In the genomic region with DNA sequence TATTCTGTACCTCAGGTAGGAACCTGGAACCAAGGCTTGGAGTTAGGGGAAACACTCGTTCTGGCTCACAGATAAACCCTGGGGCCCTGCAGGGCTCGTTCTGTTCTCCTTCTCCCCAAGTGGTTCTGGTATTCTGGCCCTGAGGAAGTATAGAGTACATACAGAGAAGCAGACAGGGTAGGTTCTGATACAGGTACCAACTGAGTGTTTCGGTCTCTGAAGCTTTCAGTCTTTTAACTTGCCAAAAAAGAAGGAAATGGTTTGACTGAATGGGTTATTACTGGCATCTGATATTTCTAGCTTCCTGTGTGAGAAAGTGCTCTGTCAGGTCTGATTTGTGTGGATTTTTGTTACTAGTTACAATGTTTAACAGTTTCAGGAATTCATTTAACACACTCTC, we compare ENCODE assay signal across 19 cellular contexts.
DNase-seq lines count a peak whose midpoint lies in the region; ATAC-seq and TF ChIP-seq lines count a peak whose summit lies in the region.
"Had no signal": no experiment of that assay in that cellular context is flagged by ENCODE, and none has a peak within 500 bp of the region (broad histone marks: within the 10 kb centered on the region; RNA-seq: fewer than 3 reads in every experiment).

No MANE protein-coding gene starts in this region.

- DNase-seq in GM12865 (ENCODE audit: low read depth) (peak; percentile 62), memory B cell (ENCODE audit: low spot score in 2 of 2) (no peak), NCI-H2029 treated with DMSO at 0.1 percent for 48 hours (lab: John Stamatoyannopoulos, UW) (no peak)
- DNase-seq in activated CD4-positive, alpha-beta T cell treated with anti-CD3 and anti-CD28 coated beads, Interleukin-2, amount 50 U/mL, for 4 hours, result no peak
- DNase-seq in stimulated activated naive CD4-positive, alpha-beta T cell treated with Interleukin-2 at 50 U/mL for 16 hours (lab: John Stamatoyannopoulos, UW), result no peak
- DNase-seq: Caco-2, DMS153, EL, MV-4-11, NCI-H1417, NCI-H187 treated with DMSO at 0.1 percent for 48 hours, NCI-H510A treated with DMSO at 0.1 percent for 48 hours, NCI-H82, PC-3, T-helper 2 cell had no signal

- H3K4me3 ChIP-seq in GM12865 (ENCODE audit: low read depth, low read length), result no peak overlapping the region
- H3K4me3 ChIP-seq: K562 had no signal

- H3K4me3 Mint-ChIP-seq in memory B cell, result no peak overlapping the region
- H3K4me3 Mint-ChIP-seq: CD14-positive monocyte had no signal

- peaks cover 11% of the 10 kb centered on the region for H3K36me3 Mint-ChIP-seq in memory B cell

- no peaks in the 10 kb centered on the region for H3K9me3 Mint-ChIP-seq in memory B cell

- H3K27ac Mint-ChIP-seq in memory B cell, result no peak overlapping the region
- H3K27ac Mint-ChIP-seq: CD14-positive monocyte had no signal

- no peaks in the 10 kb centered on the region for H3K27me3 Mint-ChIP-seq in memory B cell

- TF ChIP-seq CTCF in GM12865 (IDR thresholded peaks at IDR 0.05; ENCODE audit: insufficient read depth, low read depth, low read length, missing control alignments), result no peak

- peaks cover 26% of the 10 kb centered on the region for H3K4me1 Mint-ChIP-seq in memory B cell

- ATAC-seq in GM19452 (IDR thresholded peaks at IDR 0.05; ENCODE audit: unreplicated experiment) (peak; percentile 70), GM21737 (IDR thresholded peaks at IDR 0.05; ENCODE audit: unreplicated experiment) (peak; percentile 70), memory B cell (ENCODE audit: low read depth) (peak; percentile 45)
- ATAC-seq: K562, PC-3 had no signal
